Comparison of ENCODE assay signal across 9 cellular contexts in genomic region chr5:172123269-172123692, GRCh38.
DNase-seq lines count a peak whose midpoint lies in the region; ATAC-seq and TF ChIP-seq lines count a peak whose summit lies in the region.
"Had no signal": no experiment of that assay in that cellular context is flagged by ENCODE, and none has a peak within 500 bp of the region (broad histone marks: within the 10 kb centered on the region; RNA-seq: fewer than 3 reads in every experiment).

No MANE protein-coding gene starts in this region.

- no peaks in the 10 kb centered on the region for H3K9me3 ChIP-seq in prostate gland

- no peaks in the 10 kb centered on the region for H3K4me1 ChIP-seq in prostate gland (replicated peaks)

- TF ChIP-seq POLR2A in prostate gland (IDR thresholded peaks at IDR 0.05), result no peak

- H3K36me3 ChIP-seq in prostate gland, result no peaks in the 10 kb centered on the region

- CTCF ChIA-PET in WTC11 (lab: Charles Lee), result interaction anchor here (0.5 to 1.9 kb wide), 22 partner anchors 8 to 592 kb away, joined by 3 to 17 read pairs (median 4); partner anchors contain the start of gene STK10

- 29% methylated on average over 4 of the region's 4 CpGs for WGBS in prostate gland

- H3K27ac ChIP-seq in prostate gland, result no peak overlapping the region

- 0 out of 2 replicates have a peak, but pooled peaks cover 2% of the 10 kb centered on the region for H3K27me3 Mint-ChIP-seq in WTC11 (ENCODE audit: low read depth)

- no peaks in the 10 kb centered on the region for H3K27me3 ChIP-seq in prostate gland (replicated peaks; ENCODE audit: insufficient read depth)

- no peaks in the 10 kb centered on the region for H3K36me3 Mint-ChIP-seq in WTC11

- no peak overlapping the region for H3K4me3 ChIP-seq in prostate gland

- DNase-seq in NCI-H748 (lab: John Stamatoyannopoulos, UW; ENCODE audit: unreplicated experiment), result peak; percentile 18
- no peak for DNase-seq in NCI-H748 treated with DMSO at 0.1 percent for 48 hours (lab: John Stamatoyannopoulos, UW)
- DNase-seq in WTC11 (ENCODE audit: low spot score), result no peak
- peak; percentile 89 for DNase-seq in cardiac septum (ENCODE audit: low spot score)
- DNase-seq in sciatic nerve (ENCODE audit: low spot score), result peak; percentile 85
- DNase-seq in prostate gland (ENCODE audit: low spot score), result no peak
- no peak for DNase-seq in mesenteric fat pad (ENCODE audit: low spot score)
- no peak for DNase-seq in activated CD4-positive, CD25-positive, alpha-beta regulatory T cell (lab: John Stamatoyannopoulos, UW)
- DNase-seq: DND-41 had no signal

- no peaks in the 10 kb centered on the region for H3K9me3 Mint-ChIP-seq in WTC11

- H3K4me1 Mint-ChIP-seq in WTC11, result no peaks in the 10 kb centered on the region

- TF ChIP-seq CTCF in WTC11 (IDR thresholded peaks at IDR 0.05) (no peak), prostate gland (IDR thresholded peaks at IDR 0.05) (no peak)

- no peak overlapping the region for H3K4me3 Mint-ChIP-seq in WTC11

- H3K27ac Mint-ChIP-seq in WTC11, result no peak overlapping the region

- ATAC-seq in WTC11, result peak; percentile 86
- peak; percentile 92 for ATAC-seq in sciatic nerve

- POLR2A ChIA-PET in WTC11 (lab: Charles Lee), result interaction anchor here (0.5 kb wide), 1 partner anchor 45 kb away, joined by 3 read pairs; no protein-coding TSS in a partner anchor

- intact Hi-C loops in cardiac septum (cut with DNase I), result no loop called here
- intact Hi-C loops in sciatic nerve (cut with DNase I), result no loop called here
- intact Hi-C loops in prostate gland (cut with DNase I), result no loop called here

TF ChIP-seq in WTC11, 78 proteins besides CTCF, POLR2A, EP300 and RAD21 (continues in another document):
- TF ChIP-seq ELF4 (CRISPR knock-in tag; IDR thresholded peaks at IDR 0.05; ENCODE audit: low read depth) (no peak), SOX15 (CRISPR knock-in tag; IDR thresholded peaks at IDR 0.05) (no peak), NR2C2 (CRISPR knock-in tag; IDR thresholded peaks at IDR 0.05) (no peak), SMAD3 (CRISPR knock-in tag; IDR thresholded peaks at IDR 0.05; ENCODE audit: borderline replicate concordance) (no peak), KAT7 (CRISPR knock-in tag; IDR thresholded peaks at IDR 0.05; ENCODE audit: borderline replicate concordance) (no peak), EMX1 (CRISPR knock-in tag; IDR thresholded peaks at IDR 0.05) (no peak), IRF1 (CRISPR knock-in tag; IDR thresholded peaks at IDR 0.05) (no peak), HMGA2 (CRISPR knock-in tag; IDR thresholded peaks at IDR 0.05) (no peak), MAX (CRISPR knock-in tag; IDR thresholded peaks at IDR 0.05) (no peak), ZNF396 (CRISPR knock-in tag; IDR thresholded peaks at IDR 0.05; ENCODE audit: borderline replicate concordance) (no peak), CREM (CRISPR knock-in tag; IDR thresholded peaks at IDR 0.05) (no peak), USF2 (CRISPR knock-in tag; IDR thresholded peaks at IDR 0.05) (no peak), CDX4 (CRISPR knock-in tag; IDR thresholded peaks at IDR 0.05; ENCODE audit: borderline replicate concordance) (no peak), USF1 (CRISPR knock-in tag; IDR thresholded peaks at IDR 0.05) (no peak), STAT6 (CRISPR knock-in tag; conservative IDR thresholded peaks at IDR 0.05; ENCODE audit: low read depth) (no peak), FOXP4 (CRISPR knock-in tag; IDR thresholded peaks at IDR 0.05) (no peak), E2F1 (CRISPR knock-in tag; IDR thresholded peaks at IDR 0.05) (no peak), PRRX2 (CRISPR knock-in tag; IDR thresholded peaks at IDR 0.05) (no peak)

Comparison
In these comparisons a context has a peak if more than half of its experiments do, and no peak if none do; other contexts are left out.
1. DNase-seq: peak in NCI-H748 (single experiment), cardiac septum (single experiment) and sciatic nerve (single experiment); none in NCI-H748 treated with DMSO at 0.1 percent for 48 hours (single experiment), WTC11 (single experiment), prostate gland (single experiment), mesenteric fat pad (single experiment) and activated CD4-positive, CD25-positive, alpha-beta regulatory T cell (0 of 4).